In the genomic region with DNA sequence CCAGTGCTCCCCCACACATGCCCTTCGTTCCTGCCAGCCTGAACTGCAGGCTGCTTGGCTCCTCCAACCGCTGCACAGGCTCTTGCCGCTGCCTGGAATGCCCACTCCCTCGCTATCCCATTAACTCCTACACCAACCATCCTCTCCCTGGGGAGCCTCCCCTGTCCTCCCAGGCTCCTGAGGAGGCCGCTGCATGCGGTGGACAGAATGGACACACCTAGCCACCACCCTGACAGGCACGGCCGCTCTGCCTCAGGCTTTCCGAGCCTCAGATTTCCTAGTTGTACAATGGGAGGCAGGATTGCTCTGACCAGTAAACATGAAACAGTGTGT, we compare ENCODE assay signal across 1 cellular context.
TF ChIP-seq lines count a peak whose summit lies in the region.

No MANE protein-coding gene starts in this region.

TF ChIP-seq in HepG2, 621 proteins besides CTCF, POLR2A, EP300 and RAD21:
- TF ChIP-seq PAF1 (CRISPR knock-in tag; IDR thresholded peaks at IDR 0.05) = peak; percentile 72; the same call in 1 of the 2 replicates
- TF ChIP-seq, protein P1, sequence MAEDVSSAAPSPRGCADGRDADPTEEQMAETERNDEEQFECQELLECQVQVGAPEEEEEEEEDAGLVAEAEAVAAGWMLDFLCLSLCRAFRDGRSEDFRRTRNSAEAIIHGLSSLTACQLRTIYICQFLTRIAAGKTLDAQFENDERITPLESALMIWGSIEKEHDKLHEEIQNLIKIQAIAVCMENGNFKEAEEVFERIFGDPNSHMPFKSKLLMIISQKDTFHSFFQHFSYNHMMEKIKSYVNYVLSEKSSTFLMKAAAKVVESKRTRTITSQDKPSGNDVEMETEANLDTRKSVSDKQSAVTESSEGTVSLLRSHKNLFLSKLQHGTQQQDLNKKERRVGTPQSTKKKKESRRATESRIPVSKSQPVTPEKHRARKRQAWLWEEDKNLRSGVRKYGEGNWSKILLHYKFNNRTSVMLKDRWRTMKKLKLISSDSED (CRISPR knock-in tag; IDR thresholded peaks at IDR 0.05) = no peak
- 0 out of 2 replicates have a peak, but pooled peaks have one; percentile 38 for TF ChIP-seq POLR2G (IDR thresholded peaks at IDR 0.05; ENCODE audit: low read depth, low read length)
- TF ChIP-seq, protein P2, sequence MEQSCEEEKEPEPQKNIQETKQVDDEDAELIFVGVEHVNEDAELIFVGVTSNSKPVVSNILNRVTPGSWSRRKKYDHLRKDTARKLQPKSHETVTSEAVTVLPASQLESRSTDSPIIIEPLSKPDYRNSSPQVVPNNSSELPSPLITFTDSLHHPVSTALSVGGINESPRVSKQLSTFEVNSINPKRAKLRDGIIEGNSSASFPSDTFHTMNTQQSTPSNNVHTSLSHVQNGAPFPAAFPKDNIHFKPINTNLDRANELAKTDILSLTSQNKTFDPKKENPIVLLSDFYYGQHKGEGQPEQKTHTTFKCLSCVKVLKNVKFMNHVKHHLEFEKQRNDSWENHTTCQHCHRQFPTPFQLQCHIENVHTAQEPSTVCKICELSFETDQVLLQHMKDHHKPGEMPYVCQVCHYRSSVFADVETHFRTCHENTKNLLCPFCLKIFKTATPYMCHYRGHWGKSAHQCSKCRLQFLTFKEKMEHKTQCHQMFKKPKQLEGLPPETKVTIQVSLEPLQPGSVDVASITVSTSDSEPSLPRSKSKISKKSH (CRISPR knock-in tag; IDR thresholded peaks at IDR 0.05; ENCODE audit: borderline replicate concordance) = peak; percentile 19; the same call in 1 of the 2 replicates
- TF ChIP-seq, protein P3, sequence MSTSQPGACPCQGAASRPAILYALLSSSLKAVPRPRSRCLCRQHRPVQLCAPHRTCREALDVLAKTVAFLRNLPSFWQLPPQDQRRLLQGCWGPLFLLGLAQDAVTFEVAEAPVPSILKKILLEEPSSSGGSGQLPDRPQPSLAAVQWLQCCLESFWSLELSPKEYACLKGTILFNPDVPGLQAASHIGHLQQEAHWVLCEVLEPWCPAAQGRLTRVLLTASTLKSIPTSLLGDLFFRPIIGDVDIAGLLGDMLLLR (CRISPR knock-in tag; IDR thresholded peaks at IDR 0.05) = 0 out of 2 replicates have a peak, but pooled peaks have one; percentile 23
- TF ChIP-seq GATAD2A (CRISPR knock-in tag; IDR thresholded peaks at IDR 0.05) = no peak
- no peak for TF ChIP-seq MAZ (IDR thresholded peaks at IDR 0.05; ENCODE audit: borderline replicate concordance, low read depth, low read length)
- TF ChIP-seq MAZ (CRISPR knock-in tag; IDR thresholded peaks at IDR 0.05; ENCODE audit: low read depth) = 0 out of 2 replicates have a peak, but pooled peaks have one; percentile 4
- TF ChIP-seq HIVEP1 (CRISPR knock-in tag; IDR thresholded peaks at IDR 0.05) = no peak
- TF ChIP-seq ZNF12 (CRISPR knock-in tag; IDR thresholded peaks at IDR 0.05) = no peak
- peak; percentile 42; the same call in 1 of the 2 replicates for TF ChIP-seq SALL1 (CRISPR knock-in tag; IDR thresholded peaks at IDR 0.05)
- peak; percentile 86; the same call in 1 of the 2 replicates for TF ChIP-seq HNRNPL (IDR thresholded peaks at IDR 0.05; ENCODE audit: low read depth, low read length)
- TF ChIP-seq PAX8 (CRISPR knock-in tag; IDR thresholded peaks at IDR 0.05; ENCODE audit: borderline replicate concordance) = no peak
- TF ChIP-seq RBFOX2 (IDR thresholded peaks at IDR 0.05; ENCODE audit: low read depth, low read length) = peak; percentile 62; the same call in 1 of the 2 replicates
- TF ChIP-seq IRF2 (CRISPR knock-in tag; IDR thresholded peaks at IDR 0.05) = no peak
- no peak for TF ChIP-seq ZC3H13 (CRISPR knock-in tag; IDR thresholded peaks at IDR 0.05)
- TF ChIP-seq, protein P4, sequence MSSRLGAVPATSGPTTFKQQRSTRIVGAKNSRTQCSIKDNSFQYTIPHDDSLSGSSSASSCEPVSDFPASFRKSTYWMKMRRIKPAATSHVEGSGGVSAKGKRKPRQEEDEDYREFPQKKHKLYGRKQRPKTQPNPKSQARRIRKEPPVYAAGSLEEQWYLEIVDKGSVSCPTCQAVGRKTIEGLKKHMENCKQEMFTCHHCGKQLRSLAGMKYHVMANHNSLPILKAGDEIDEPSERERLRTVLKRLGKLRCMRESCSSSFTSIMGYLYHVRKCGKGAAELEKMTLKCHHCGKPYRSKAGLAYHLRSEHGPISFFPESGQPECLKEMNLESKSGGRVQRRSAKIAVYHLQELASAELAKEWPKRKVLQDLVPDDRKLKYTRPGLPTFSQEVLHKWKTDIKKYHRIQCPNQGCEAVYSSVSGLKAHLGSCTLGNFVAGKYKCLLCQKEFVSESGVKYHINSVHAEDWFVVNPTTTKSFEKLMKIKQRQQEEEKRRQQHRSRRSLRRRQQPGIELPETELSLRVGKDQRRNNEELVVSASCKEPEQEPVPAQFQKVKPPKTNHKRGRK (CRISPR knock-in tag; IDR thresholded peaks at IDR 0.05) = no peak
